8 cellular contexts compared by ENCODE assay signal in genomic region chr12:122888232-122888752, GRCh38. TPM values are rescaled to one million over a fixed set of nuclear protein-coding genes. Genes with fewer than 3 reads are reported as not detected.
DNase-seq lines count a peak whose midpoint lies in the region; ATAC-seq and TF ChIP-seq lines count a peak whose summit lies in the region.

No MANE protein-coding gene starts in this region.

- peaks cover 7% of the 10 kb centered on the region for H3K36me3 Mint-ChIP-seq in CD4-positive, alpha-beta T cell (ENCODE audit: low read depth)
- peaks cover 17% of the 10 kb centered on the region for H3K36me3 Mint-ChIP-seq in activated CD8-positive, alpha-beta T cell treated with anti-CD3 and anti-CD28 coated beads for 36 hours (ENCODE audit: low read depth)
- H3K36me3 Mint-ChIP-seq in nephron progenitor cell (ENCODE audit: low read depth): peaks cover 5% of the 10 kb centered on the region

- no peaks in the 10 kb centered on the region for H3K36me3 ChIP-seq in H7 (replicated peaks; ENCODE audit: control insufficient read depth, insufficient read depth, low read length)
- H3K36me3 ChIP-seq in esophagus squamous epithelium: no peaks in the 10 kb centered on the region

- H3K27ac ChIP-seq in CD4-positive, alpha-beta T cell (ENCODE audit: low read depth, low read length): peak overlapping the region; percentile 78
- H3K27ac ChIP-seq in esophagus squamous epithelium: peak overlapping the region; percentile 95 to 99 (median 96)

- peaks cover 90% of the 10 kb centered on the region for H3K4me1 Mint-ChIP-seq in CD4-positive, alpha-beta T cell (ENCODE audit: low read depth)
- H3K4me1 Mint-ChIP-seq in activated CD8-positive, alpha-beta T cell treated with anti-CD3 and anti-CD28 coated beads for 36 hours (ENCODE audit: low read depth): peaks cover 93% of the 10 kb centered on the region
- peaks cover 66% of the 10 kb centered on the region for H3K4me1 Mint-ChIP-seq in nephron progenitor cell

- peak in 2 of 4 donors; percentile 27 to 49 for TF ChIP-seq POLR2A in esophagus squamous epithelium (IDR thresholded peaks at IDR 0.05)

- peak in 6 of 10 experiments; percentile 37 to 82 (median 58) for DNase-seq in CD4-positive, alpha-beta T cell
- DNase-seq in H7 (peak; percentile 63), NCI-H2227 treated with DMSO at 0.1 percent for 48 hours (lab: John Stamatoyannopoulos, UW) (peak; percentile 53), esophagus squamous epithelium (lab: John Stamatoyannopoulos, UW) (no peak), nephron progenitor cell (no peak), globus pallidus (ENCODE audit: low spot score) (no peak)
- DNase-seq in activated CD8-positive, alpha-beta T cell treated with anti-CD3 and anti-CD28 coated beads for 36 hours: peak; percentile 65

- H3K9me3 ChIP-seq in CD4-positive, alpha-beta T cell (ENCODE audit: control insufficient read depth, low read length): no peaks in the 10 kb centered on the region
- no peaks in the 10 kb centered on the region for H3K9me3 ChIP-seq in esophagus squamous epithelium

- H3K9me3 Mint-ChIP-seq in CD4-positive, alpha-beta T cell: no peaks in the 10 kb centered on the region
- peaks cover 2% of the 10 kb centered on the region for H3K9me3 Mint-ChIP-seq in activated CD8-positive, alpha-beta T cell treated with anti-CD3 and anti-CD28 coated beads for 36 hours
- H3K9me3 Mint-ChIP-seq in nephron progenitor cell: no peaks in the 10 kb centered on the region

- H3K27me3 ChIP-seq in CD4-positive, alpha-beta T cell (ENCODE audit: control insufficient read depth, insufficient read depth, low read length): no peaks in the 10 kb centered on the region
- H3K27me3 ChIP-seq in H7 (ENCODE audit: control insufficient read depth, insufficient read depth, low read length) (no peaks in the 10 kb centered on the region; the same call in 1 of the 2 replicates), esophagus squamous epithelium (no peaks in the 10 kb centered on the region)

- 6 to 9% methylated on average over 12 of the region's 12 CpGs for WGBS in esophagus squamous epithelium, 2 donors

- H3K4me3 ChIP-seq in H7 (ENCODE audit: insufficient read depth, low read depth, low read length) (no peak overlapping the region), esophagus squamous epithelium (peak overlapping the region; percentile 8 to 77 (median 44))

- intact Hi-C loops in CD4-positive, alpha-beta T cell (cut with DNase I, micrococcal nuclease): loop anchor here in 1 of 2 experiments (1.0 kb wide), 1 partner anchor 10 kb away; no protein-coding TSS in a partner anchor
- intact Hi-C loops in activated CD8-positive, alpha-beta T cell treated with anti-CD3 and anti-CD28 coated beads for 36 hours (cut with micrococcal nuclease): no loop called here
- intact Hi-C loops in esophagus squamous epithelium (cut with DNase I): no loop called here

- peak overlapping the region; percentile 91 for H3K27ac Mint-ChIP-seq in CD4-positive, alpha-beta T cell
- H3K27ac Mint-ChIP-seq in activated CD8-positive, alpha-beta T cell treated with anti-CD3 and anti-CD28 coated beads for 36 hours: peak overlapping the region; percentile 93
- H3K27ac Mint-ChIP-seq in nephron progenitor cell: peak overlapping the region; percentile 25

- no peak for TF ChIP-seq CTCF in CD4-positive, alpha-beta T cell (IDR thresholded peaks at IDR 0.05)
- TF ChIP-seq CTCF in activated CD8-positive, alpha-beta T cell treated with anti-CD3 and anti-CD28 coated beads for 36 hours (IDR thresholded peaks at IDR 0.05): no peak
- peak in 1 of 6 experiments; percentile 1 for TF ChIP-seq CTCF in esophagus squamous epithelium (IDR thresholded peaks at IDR 0.05)
- TF ChIP-seq CTCF in nephron progenitor cell (IDR thresholded peaks at IDR 0.05): no peak

- peak overlapping the region; percentile 84 for H3K4me3 Mint-ChIP-seq in CD4-positive, alpha-beta T cell
- peak overlapping the region; percentile 69 for H3K4me3 Mint-ChIP-seq in activated CD8-positive, alpha-beta T cell treated with anti-CD3 and anti-CD28 coated beads for 36 hours
- H3K4me3 Mint-ChIP-seq in nephron progenitor cell: no peak overlapping the region

- H3K4me1 ChIP-seq in esophagus squamous epithelium: peaks cover 64 to 98% (median 86%) of the 10 kb centered on the region in 3 donors

- no peaks in the 10 kb centered on the region for H3K27me3 Mint-ChIP-seq in CD4-positive, alpha-beta T cell
- no peaks in the 10 kb centered on the region for H3K27me3 Mint-ChIP-seq in activated CD8-positive, alpha-beta T cell treated with anti-CD3 and anti-CD28 coated beads for 36 hours
- H3K27me3 Mint-ChIP-seq in nephron progenitor cell (ENCODE audit: low read depth, poor library complexity): no peaks in the 10 kb centered on the region

- CTCF ChIA-PET in CD4-positive, alpha-beta T cell (lab: Charles Lee): interaction anchor here (1.0 to 2.0 kb wide), 5 partner anchors 8 to 16 kb away, joined by 3 to 7 read pairs (median 4); partner anchors contain the start of gene VPS37B
- CTCF ChIA-PET in activated CD8-positive, alpha-beta T cell treated with anti-CD3 and anti-CD28 coated beads for 36 hours (lab: Charles Lee): interaction anchor here (1.0 to 3.3 kb wide), 8 partner anchors 9 to 360 kb away, joined by 3 to 19 read pairs (median 5); no protein-coding TSS in a partner anchor

- peak; percentile 91 for ATAC-seq in CD4-positive, alpha-beta T cell (ENCODE audit: poor library complexity)
- ATAC-seq in activated CD8-positive, alpha-beta T cell treated with anti-CD3 and anti-CD28 coated beads for 36 hours: peak; percentile 55
- no peak for ATAC-seq in GM18907 (IDR thresholded peaks at IDR 0.05; ENCODE audit: unreplicated experiment)

- POLR2A ChIA-PET in CD4-positive, alpha-beta T cell (lab: Charles Lee): interaction anchor here (0.9 to 3.9 kb wide), 9 partner anchors 9 to 113 kb away, joined by 3 to 22 read pairs (median 5); no protein-coding TSS in a partner anchor
- POLR2A ChIA-PET in activated CD8-positive, alpha-beta T cell treated with anti-CD3 and anti-CD28 coated beads for 36 hours (lab: Charles Lee): interaction anchor here (0.6 to 21.6 kb wide), 8 partner anchors 8 to 996 kb away, joined by 3 to 239 read pairs (median 5); partner anchors contain the start of gene VPS37B

RNA-seq across cellular contexts. Expression of gene VPS37B, which starts 7.6 kb away (rescaled TPM):
- 100 to 1,000 TPM in 1 of 2 experiments, 10 to 100 TPM in 1; 97.7 to 104 TPM for total RNA-seq in CD4-positive, alpha-beta T cell
- 14.7 and 20.9 TPM in 2 replicates for total RNA-seq in H7 (2014; rRNA removed; shearing (Covaris generic))
- 10 to 100 TPM; 17.8 to 18.4 TPM for total RNA-seq in activated CD8-positive, alpha-beta T cell treated with anti-CD3 and anti-CD28 coated beads for 36 hours
- 10 to 100 TPM; 41.1 to 85.7 (median 69.5) TPM for total RNA-seq in esophagus squamous epithelium

RNA-seq across cellular contexts. Expression of gene HIP1R, which starts 53.0 kb away (rescaled TPM):
- 100 to 1,000 TPM; 184 to 185 TPM for total RNA-seq in CD4-positive, alpha-beta T cell
- total RNA-seq in H7 (2014; rRNA removed; shearing (Covaris generic)): 33.6 and 35.6 TPM in 2 replicates
- total RNA-seq in activated CD8-positive, alpha-beta T cell treated with anti-CD3 and anti-CD28 coated beads for 36 hours: 10 to 100 TPM; 22.8 to 22.9 TPM
- total RNA-seq in esophagus squamous epithelium: 10 to 100 TPM; 27.3 to 46.3 (median 44.8) TPM

Comparison
In these comparisons a context has a peak if more than half of its experiments do, and no peak if none do; other contexts are left out.
1. DNase-seq: peak in CD4-positive, alpha-beta T cell (6 of 10), H7 (single experiment), NCI-H2227 treated with DMSO at 0.1 percent for 48 hours (single experiment) and activated CD8-positive, alpha-beta T cell treated with anti-CD3 and anti-CD28 coated beads for 36 hours (single experiment); none in esophagus squamous epithelium (single experiment), nephron progenitor cell (single experiment) and globus pallidus (single experiment).
2. H3K27ac Mint-ChIP-seq: peak in every context shown above with its lines; median percentile 93 in activated CD8-positive, alpha-beta T cell treated with anti-CD3 and anti-CD28 coated beads for 36 hours; 91 in CD4-positive, alpha-beta T cell; 25 in nephron progenitor cell.